ENCODE assay signal across 20 cellular contexts in genomic region chr6:49519660-49520059, GRCh38. TPM values are rescaled to one million over a fixed set of nuclear protein-coding genes. Genes with fewer than 3 reads are reported as not detected.
DNase-seq lines count a peak whose midpoint lies in the region; ATAC-seq and TF ChIP-seq lines count a peak whose summit lies in the region.
"Had no signal": no experiment of that assay in that cellular context is flagged by ENCODE, and none has a peak within 500 bp of the region (broad histone marks: within the 10 kb centered on the region; RNA-seq: fewer than 3 reads in every experiment).

No MANE protein-coding gene starts in this region.

- H3K9me3 Mint-ChIP-seq in mesothelial cell of epicardium: no peaks in the 10 kb centered on the region
- H3K9me3 Mint-ChIP-seq: activated CD4-positive, alpha-beta T cell treated with anti-CD3 and anti-CD28 coated beads, Interleukin-2, amount 10 ng/mL, durations not matched to agents 24 days and 14 days; CD8-positive, alpha-beta memory T cell; GM23338 had no signal

- no peak overlapping the region for H3K27ac Mint-ChIP-seq in mesothelial cell of epicardium
- H3K27ac Mint-ChIP-seq: activated CD4-positive, alpha-beta T cell treated with anti-CD3 and anti-CD28 coated beads, Interleukin-2, amount 10 ng/mL, durations not matched to agents 24 days and 14 days; CD8-positive, alpha-beta memory T cell; GM23338 had no signal

- no peaks in the 10 kb centered on the region for H3K36me3 Mint-ChIP-seq in mesothelial cell of epicardium
- H3K36me3 Mint-ChIP-seq: CD8-positive, alpha-beta memory T cell had no signal

- no peak overlapping the region for H3K4me3 Mint-ChIP-seq in mesothelial cell of epicardium
- H3K4me3 Mint-ChIP-seq: activated CD4-positive, alpha-beta T cell treated with anti-CD3 and anti-CD28 coated beads, Interleukin-2, amount 10 ng/mL, durations not matched to agents 24 days and 14 days; CD8-positive, alpha-beta memory T cell; GM23338 had no signal

- H3K27me3 Mint-ChIP-seq in mesothelial cell of epicardium (ENCODE audit: low read depth): no peaks in the 10 kb centered on the region

- intact Hi-C loops in posterior cingulate gyrus (cut with DNase I): no loop called here

- DNase-seq in CD1c-positive myeloid dendritic cell (ENCODE audit: extremely low spot score): peak; percentile 14
- no peak for DNase-seq in posterior cingulate gyrus
- no peak for DNase-seq in SHP77 treated with DMSO at 0.1 percent for 48 hours (lab: John Stamatoyannopoulos, UW)
- no peak for DNase-seq in mesothelial cell of epicardium (ENCODE audit: low spot score in 2 of 2, unreplicated experiment in 2 of 2)
- DNase-seq in stimulated activated CD4-positive, alpha-beta T cell treated with anti-CD3 and anti-CD28 coated beads, Interleukin-4, amount 100 ng/mL, for 1 hour: no peak
- DNase-seq: activated CD4-positive, alpha-beta T cell treated with anti-CD3 and anti-CD28 coated beads, Interleukin-2, amount 10 ng/mL, durations not matched to agents 24 days and 14 days; activated T-cell treated with anti-CD3 and anti-CD28 coated beads, Interleukin-2, amount 50 U/mL, for 48 hours; CD8-positive, alpha-beta memory T cell; GDM1; midbrain; NCI-H446; pancreas; PC-9 had no signal

- peak; percentile 99 for ATAC-seq in GM19351 (IDR thresholded peaks at IDR 0.05; ENCODE audit: unreplicated experiment)
- ATAC-seq in HG02610 (IDR thresholded peaks at IDR 0.05; ENCODE audit: unreplicated experiment): peak; percentile 59
- ATAC-seq in HG03159 (IDR thresholded peaks at IDR 0.05; ENCODE audit: unreplicated experiment): peak; percentile 91
- ATAC-seq: GM23338, pancreas had no signal

- peaks cover 7% of the 10 kb centered on the region for H3K4me1 Mint-ChIP-seq in mesothelial cell of epicardium
- H3K4me1 Mint-ChIP-seq: activated CD4-positive, alpha-beta T cell treated with anti-CD3 and anti-CD28 coated beads, Interleukin-2, amount 10 ng/mL, durations not matched to agents 24 days and 14 days; CD8-positive, alpha-beta memory T cell; GM23338 had no signal

- TF ChIP-seq CTCF in mesothelial cell of epicardium (IDR thresholded peaks at IDR 0.05; ENCODE audit: unreplicated experiment): no peak

RNA-seq across cellular contexts. Expression of gene GLYATL3, which starts 19.9 kb away (rescaled TPM):
- total RNA-seq in mesothelial cell of epicardium: not detected in 3 replicates
- total RNA-seq: activated CD4-positive, alpha-beta T cell treated with anti-CD3 and anti-CD28 coated beads, Interleukin-2, amount 10 ng/mL, durations not matched to agents 24 days and 14 days; CD8-positive, alpha-beta memory T cell; fibroblast of villous mesenchyme; GM23338; pancreas; PC-9; T-helper 1 cell treated with Interleukin-12 subunit alpha and Interleukin-12 subunit beta and Interleukin-4 antibody, amounts not matched to agents 30 ng/mL and 1 ng/mL, for 36 hours; ureter had no signal

RNA-seq across cellular contexts. Expression of gene C6orf141, which starts 30.8 kb away (rescaled TPM):
- 6.0 to 8.2 TPM (median 6.5 TPM) in 3 replicates for total RNA-seq in mesothelial cell of epicardium
- total RNA-seq: activated CD4-positive, alpha-beta T cell treated with anti-CD3 and anti-CD28 coated beads, Interleukin-2, amount 10 ng/mL, durations not matched to agents 24 days and 14 days; CD8-positive, alpha-beta memory T cell; T-helper 1 cell treated with Interleukin-12 subunit alpha and Interleukin-12 subunit beta and Interleukin-4 antibody, amounts not matched to agents 30 ng/mL and 1 ng/mL, for 36 hours had no signal

RNA-seq across cellular contexts. Expression of gene CENPQ, which starts 56.5 kb away (rescaled TPM):
- total RNA-seq in mesothelial cell of epicardium: 5.0 to 5.9 TPM (median 5.4 TPM) in 3 replicates

RNA-seq across cellular contexts. Expression of gene MMUT, which starts 56.6 kb away (rescaled TPM):
- 19.8 to 20.1 TPM (median 20.0 TPM) in 3 replicates for total RNA-seq in mesothelial cell of epicardium
